Comparison of ENCODE assay signal across 14 cellular contexts in the genomic region with DNA sequence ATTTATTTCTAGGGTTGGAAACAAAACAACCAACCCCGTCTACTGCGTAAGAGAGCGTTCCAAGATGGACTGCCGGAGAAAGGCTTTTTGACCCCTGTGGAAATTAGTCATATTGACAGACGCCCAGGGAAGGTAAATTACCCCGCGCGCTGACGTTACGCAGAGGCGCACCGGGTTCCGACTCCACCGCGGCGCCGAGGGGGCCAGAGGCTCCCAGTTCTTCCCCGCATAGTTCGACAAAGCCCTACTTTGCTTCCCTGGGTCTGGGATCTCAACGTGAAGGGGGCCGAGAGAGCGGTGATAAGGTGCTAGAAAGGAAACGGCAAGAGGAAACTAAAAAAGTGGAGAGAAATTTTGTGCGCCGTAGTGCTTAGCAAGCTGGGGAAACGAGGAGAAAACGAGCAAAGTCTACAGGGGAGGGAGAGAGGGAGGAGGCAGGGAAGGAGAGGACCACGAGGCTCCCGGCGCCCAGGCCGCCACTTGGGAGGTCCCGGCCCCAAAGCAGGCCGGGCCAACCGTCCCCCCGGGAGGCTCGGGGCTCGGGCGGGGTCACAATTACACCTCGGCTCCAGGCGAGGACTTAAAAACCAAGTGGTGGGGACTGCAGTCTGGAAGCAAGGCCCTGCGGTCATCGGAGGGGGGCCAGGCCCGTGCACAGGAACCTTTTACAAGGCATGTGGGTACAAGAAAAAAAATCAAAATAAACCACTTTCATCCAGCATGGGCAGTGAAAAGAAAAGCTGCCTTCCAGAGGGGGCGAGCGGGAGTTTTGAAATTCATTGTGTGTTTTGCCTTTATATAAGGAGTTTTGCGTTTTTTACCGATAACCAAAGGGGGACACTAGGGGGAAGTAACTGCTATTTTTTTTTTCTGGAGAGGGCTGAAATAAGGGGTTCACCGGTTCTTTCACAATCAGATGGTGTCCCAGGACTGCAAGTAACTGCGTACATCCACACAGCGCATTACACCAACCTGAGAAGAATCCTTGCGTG. TPM values are rescaled to one million over a fixed set of nuclear protein-coding genes. Genes with fewer than 3 reads are reported as not detected.
A peak's percentile ranks its signal among the peaks of the same experiment; 100 is the strongest.
DNase-seq lines count a peak whose midpoint lies in the region; ATAC-seq and TF ChIP-seq lines count a peak whose summit lies in the region.
"Had no signal": no experiment of that assay in that cellular context is flagged by ENCODE, and none has a peak within 500 bp of the region (broad histone marks: within the 10 kb centered on the region; RNA-seq: fewer than 3 reads in every experiment).

No MANE protein-coding gene starts in this region.

- peak overlapping the region; percentile 41 to 57 (median 50) for H3K4me3 ChIP-seq in esophagus muscularis mucosa
- no peak overlapping the region for H3K4me3 ChIP-seq in mesendoderm (ENCODE audit: low read length)
- peak overlapping the region; percentile 66 for H3K4me3 ChIP-seq in thoracic aorta
- H3K4me3 ChIP-seq: lower lobe of right lung had no signal

- TF ChIP-seq CTCF in esophagus muscularis mucosa (IDR thresholded peaks at IDR 0.05) (no peak), thoracic aorta (IDR thresholded peaks at IDR 0.05) (no peak), MCF 10A (IDR thresholded peaks at IDR 0.05; ENCODE audit: unreplicated experiment) (no peak)

- no peak for TF ChIP-seq POLR2A in esophagus muscularis mucosa (IDR thresholded peaks at IDR 0.05; ENCODE audit: low read depth)

- no peaks in the 10 kb centered on the region for H3K79me2 ChIP-seq in mesendoderm (ENCODE audit: control insufficient read depth, insufficient read depth, low read length)

- H3K23ac ChIP-seq in mesendoderm (ENCODE audit: low read length) = no peak overlapping the region

- H2BK5ac ChIP-seq in mesendoderm (ENCODE audit: low read length) = no peak overlapping the region

- peak overlapping the region; percentile 5 for H3K4me3 Mint-ChIP-seq in activated CD4-positive, alpha-beta T cell treated with anti-CD3 and anti-CD28 coated beads, Interleukin-2, amount 10 ng/mL, durations not matched to agents 7 days and 5 days
- no peak overlapping the region for H3K4me3 Mint-ChIP-seq in MCF 10A (ENCODE audit: unreplicated experiment)
- H3K4me3 Mint-ChIP-seq: stimulated activated effector memory CD8-positive, alpha-beta T cell treated with anti-CD3 and anti-CD28 coated beads, Interleukin-12 subunit alpha, Interleukin-12 subunit beta, amount 100 ng/mL, for 72 hours had no signal

- H3K4me2 ChIP-seq in mesendoderm (ENCODE audit: low read length) = peak overlapping the region; percentile 7

- H2AK5ac ChIP-seq in mesendoderm (ENCODE audit: low read length) = no peak overlapping the region

- POLR2A ChIA-PET in activated CD4-positive, alpha-beta T cell treated with anti-CD3 and anti-CD28 coated beads, Interleukin-2, amount 10 ng/mL, durations not matched to agents 7 days and 5 days (lab: Charles Lee) = no interaction called here
- POLR2A ChIA-PET in MCF 10A (lab: Yijun Ruan, JAX) = no interaction called here

- H3K27ac Mint-ChIP-seq in activated CD4-positive, alpha-beta T cell treated with anti-CD3 and anti-CD28 coated beads, Interleukin-2, amount 10 ng/mL, durations not matched to agents 7 days and 5 days = peak overlapping the region; percentile 14
- no peak overlapping the region for H3K27ac Mint-ChIP-seq in MCF 10A (ENCODE audit: low read depth, unreplicated experiment)
- H3K27ac Mint-ChIP-seq: stimulated activated effector memory CD8-positive, alpha-beta T cell treated with anti-CD3 and anti-CD28 coated beads, Interleukin-12 subunit alpha, Interleukin-12 subunit beta, amount 100 ng/mL, for 72 hours had no signal

- H3K27me3 Mint-ChIP-seq in activated CD4-positive, alpha-beta T cell treated with anti-CD3 and anti-CD28 coated beads, Interleukin-2, amount 10 ng/mL, durations not matched to agents 7 days and 5 days = peaks cover 96% of the 10 kb centered on the region
- peaks cover 46% of the 10 kb centered on the region for H3K27me3 Mint-ChIP-seq in MCF 10A (ENCODE audit: insufficient read depth, unreplicated experiment)

- H4K8ac ChIP-seq in mesendoderm (ENCODE audit: low read depth, low read length) = no peak overlapping the region

- H3K27ac ChIP-seq in esophagus muscularis mucosa (replicated peaks in 1 of 4) (peak overlapping the region; percentile 96 to 98 (median 98)), mesendoderm (ENCODE audit: low read depth, low read length) (no peak overlapping the region), thoracic aorta (peak overlapping the region; percentile 88 to 95)
- H3K27ac ChIP-seq: lower lobe of right lung had no signal

- no TSS peak for BruUV-seq in MCF 10A (replicated peaks; lab: Mats Ljungman, UMichigan)

- TF ChIP-seq EP300 in esophagus muscularis mucosa (IDR thresholded peaks at IDR 0.05) = no peak

- no peak overlapping the region for H4K5ac ChIP-seq in mesendoderm (ENCODE audit: low read length)

- no peak for ATAC-seq in thoracic aorta (ENCODE audit: insufficient number of reproducible peaks, low FRiP score, low read depth)
- no peak for ATAC-seq in GM19328 (IDR thresholded peaks at IDR 0.05; ENCODE audit: unreplicated experiment)
- no peak for ATAC-seq in HG02981 (IDR thresholded peaks at IDR 0.05; ENCODE audit: unreplicated experiment)
- ATAC-seq: lower lobe of right lung; stimulated activated effector memory CD8-positive, alpha-beta T cell treated with anti-CD3 and anti-CD28 coated beads, Interleukin-12 subunit alpha, Interleukin-12 subunit beta, amount 100 ng/mL, for 72 hours had no signal

- no peak overlapping the region for H2BK15ac ChIP-seq in mesendoderm (replicated peaks; ENCODE audit: low read depth)

- intact Hi-C loops in esophagus muscularis mucosa (cut with DNase I) (no loop called here), MCF 10A (cut with micrococcal nuclease) (no loop called here)

- peak overlapping the region; percentile 18 for H3K56ac ChIP-seq in mesendoderm (ENCODE audit: low read length)

- peaks cover 13% of the 10 kb centered on the region for H3K36me3 Mint-ChIP-seq in activated CD4-positive, alpha-beta T cell treated with anti-CD3 and anti-CD28 coated beads, Interleukin-2, amount 10 ng/mL, durations not matched to agents 7 days and 5 days (ENCODE audit: low read depth)
- H3K36me3 Mint-ChIP-seq in MCF 10A (ENCODE audit: insufficient read depth, unreplicated experiment) = no peaks in the 10 kb centered on the region

- H3K4me1 Mint-ChIP-seq in activated CD4-positive, alpha-beta T cell treated with anti-CD3 and anti-CD28 coated beads, Interleukin-2, amount 10 ng/mL, durations not matched to agents 7 days and 5 days = peaks cover 9% of the 10 kb centered on the region
- H3K4me1 Mint-ChIP-seq in MCF 10A (ENCODE audit: insufficient read depth, unreplicated experiment) = no peaks in the 10 kb centered on the region

- no peak overlapping the region for H2BK120ac ChIP-seq in mesendoderm (ENCODE audit: low read depth, low read length)

- no peak overlapping the region for H3K4ac ChIP-seq in mesendoderm (ENCODE audit: low read depth, low read length)

- CTCF ChIA-PET in activated CD4-positive, alpha-beta T cell treated with anti-CD3 and anti-CD28 coated beads, Interleukin-2, amount 10 ng/mL, durations not matched to agents 7 days and 5 days (lab: Charles Lee) = interaction anchor here (0.6 to 1.6 kb wide), 6 partner anchors 11 to 987 kb away, joined by 3 to 5 read pairs (median 3); partner anchors contain the start of gene HAND2
- CTCF ChIA-PET in MCF 10A (lab: Yijun Ruan, JAX) = interaction anchor here (0.7 kb wide), 1 partner anchor 153 kb away, joined by 3 read pairs; no protein-coding TSS in a partner anchor

- 27% methylated on average over 48 of the region's 51 CpGs for WGBS in esophagus muscularis mucosa
- WGBS in mesendoderm (ENCODE audit: extremely low coverage, insufficient coverage, low lambda C conversion rate) = no CpG with 5 or more reads among the region's 51 CpGs

- H3K4me1 ChIP-seq in esophagus muscularis mucosa (peaks cover 35 to 64% (median 55%) of the 10 kb centered on the region in 4 donors), mesendoderm (ENCODE audit: control insufficient read depth, low read depth, low read length) (no peaks in the 10 kb centered on the region), thoracic aorta (ENCODE audit: control insufficient read depth in 1 of 2, low read depth in 2 of 2) (peaks cover 3 to 46% of the 10 kb centered on the region in 2 donors)

- H3K9me3 ChIP-seq in esophagus muscularis mucosa (no peaks in the 10 kb centered on the region), thoracic aorta (no peaks in the 10 kb centered on the region)
- H3K9me3 ChIP-seq: lower lobe of right lung had no signal

- H3K9ac ChIP-seq in mesendoderm (ENCODE audit: low read length) = peak overlapping the region; percentile 16

- DNase-seq in activated CD4-positive, alpha-beta T cell treated with anti-CD3 and anti-CD28 coated beads, Interleukin-2, amount 10 ng/mL, durations not matched to agents 7 days and 5 days = no peak
- DNase-seq in activated CD4-positive, alpha-beta T cell treated with anti-CD3 and anti-CD28 coated beads for 1 hour = no peak
- DNase-seq in esophagus muscularis mucosa (ENCODE audit: extremely low spot score) (no peak), mesendoderm (peak; percentile 51), thoracic aorta (ENCODE audit: low spot score) (no peak), MCF 10A (ENCODE audit: unreplicated experiment) (no peak)
- DNase-seq: activated CD4-positive, alpha-beta T cell treated with anti-CD3 and anti-CD28 coated beads, Interleukin-2, amount 50 U/mL, for 48 hours; anterior cingulate cortex; EL; lower lobe of right lung; SHP77 had no signal

- H3K9me3 Mint-ChIP-seq in activated CD4-positive, alpha-beta T cell treated with anti-CD3 and anti-CD28 coated beads, Interleukin-2, amount 10 ng/mL, durations not matched to agents 7 days and 5 days = peaks cover 5% of the 10 kb centered on the region
- peaks cover 7% of the 10 kb centered on the region for H3K9me3 Mint-ChIP-seq in MCF 10A (ENCODE audit: unreplicated experiment)
- H3K9me3 Mint-ChIP-seq: stimulated activated effector memory CD8-positive, alpha-beta T cell treated with anti-CD3 and anti-CD28 coated beads, Interleukin-12 subunit alpha, Interleukin-12 subunit beta, amount 100 ng/mL, for 72 hours had no signal

- no peaks in the 10 kb centered on the region for H3K79me1 ChIP-seq in mesendoderm (ENCODE audit: low read length)

- peaks cover 0 to 44% (median 0%) of the 10 kb centered on the region in 4 donors for H3K27me3 ChIP-seq in esophagus muscularis mucosa
- H3K27me3 ChIP-seq in mesendoderm (ENCODE audit: insufficient read depth, low read length, poor library complexity) = peaks cover 94% of the 10 kb centered on the region
- H3K27me3 ChIP-seq in thoracic aorta (replicated peaks; ENCODE audit: insufficient read depth) = no peaks in the 10 kb centered on the region

- H3K36me3 ChIP-seq in esophagus muscularis mucosa = no peaks in the 10 kb centered on the region
- no peaks in the 10 kb centered on the region for H3K36me3 ChIP-seq in mesendoderm (ENCODE audit: control insufficient read depth, insufficient read depth, low read length)
- H3K36me3 ChIP-seq in thoracic aorta = no peaks in the 10 kb centered on the region
- H3K36me3 ChIP-seq: lower lobe of right lung had no signal

- H3K18ac ChIP-seq in mesendoderm (ENCODE audit: low read length) = peak overlapping the region; percentile 32

RNA-seq across cellular contexts. Expression of gene HAND2, which starts 13.1 kb away (rescaled TPM):
- total RNA-seq in activated CD4-positive, alpha-beta T cell treated with anti-CD3 and anti-CD28 coated beads, Interleukin-2, amount 10 ng/mL, durations not matched to agents 7 days and 5 days = not detected
- 100 to 1,000 TPM in 3 of 4 donors, 10 to 100 TPM in 1; 77.7 to 165 (median 138) TPM for total RNA-seq in esophagus muscularis mucosa
- polyA plus RNA-seq in mesendoderm (2013, experiment 1 of 2) = 0.32 TPM
- polyA plus RNA-seq in mesendoderm (2013, experiment 2 of 2) = 0.31 TPM
- 10 to 100 TPM; 25.7 to 28.2 TPM for total RNA-seq in thoracic aorta
- total RNA-seq in MCF 10A (2022) = not detected in 2 replicates

Comparison
In these comparisons a context has a peak if more than half of its experiments do, and no peak if none do; other contexts are left out.
1. RNA of gene HAND2, which starts 13.1 kb away (total RNA-seq): 77.7 to 165 TPM in esophagus muscularis mucosa and 25.7 to 28.2 TPM in thoracic aorta; not detected in activated CD4-positive, alpha-beta T cell treated with anti-CD3 and anti-CD28 coated beads, Interleukin-2, amount 10 ng/mL, durations not matched to agents 7 days and 5 days and not detected in MCF 10A; every median in the first group is over 10 times any median in the second.